ENCODE assay signal across 18 cellular contexts in the genomic region with DNA sequence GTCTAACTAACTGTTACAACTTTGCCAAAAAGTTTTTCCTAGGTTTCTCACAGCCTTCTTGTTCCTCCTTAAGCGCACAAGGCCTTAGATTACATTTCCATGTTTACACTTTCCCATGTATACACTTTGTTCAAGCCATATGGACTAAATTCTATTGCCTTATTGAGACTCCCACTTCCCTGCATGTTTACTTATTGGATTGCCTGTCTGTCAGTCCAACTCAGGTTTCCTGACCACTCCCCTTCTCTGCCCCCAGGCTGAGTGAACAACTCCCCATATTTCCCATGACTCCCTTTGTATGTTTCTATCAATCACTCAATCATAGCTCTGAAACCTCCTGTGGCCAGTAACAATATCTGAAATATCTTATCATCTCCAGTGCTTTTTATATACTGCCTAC.
"Had no signal": no experiment of that assay in that cellular context is flagged by ENCODE, and none has a peak within 500 bp of the region (broad histone marks: within the 10 kb centered on the region; RNA-seq: fewer than 3 reads in every experiment).

No MANE protein-coding gene starts in this region.

- H3K9me3 Mint-ChIP-seq: natural killer cell treated with Interleukin-12 subunit alpha and Interleukin-12 subunit beta and Interleukin-15 and Interleukin-18, amount 100 ng/mL, for 72 hours; type B pancreatic cell had no signal

- H3K4me3 ChIP-seq: esophagus muscularis mucosa, left ventricle myocardium inferior, suprapubic skin had no signal

- H3K27me3 Mint-ChIP-seq: activated CD4-positive, alpha-beta memory T cell treated with anti-CD3 and anti-CD28 coated beads for 36 hours; activated naive CD8-positive, alpha-beta T cell treated with anti-CD3 and anti-CD28 coated beads, Interleukin-2, amount 10 ng/mL, durations not matched to agents 7 days and 5 days; memory B cell; natural killer cell treated with Interleukin-12 subunit alpha and Interleukin-12 subunit beta and Interleukin-15 and Interleukin-18, amount 100 ng/mL, for 72 hours; type B pancreatic cell had no signal

- H3K4me3 Mint-ChIP-seq: activated CD4-positive, alpha-beta memory T cell treated with anti-CD3 and anti-CD28 coated beads for 36 hours; activated naive CD8-positive, alpha-beta T cell treated with anti-CD3 and anti-CD28 coated beads, Interleukin-2, amount 10 ng/mL, durations not matched to agents 7 days and 5 days; memory B cell; natural killer cell treated with Interleukin-12 subunit alpha and Interleukin-12 subunit beta and Interleukin-15 and Interleukin-18, amount 100 ng/mL, for 72 hours; type B pancreatic cell had no signal

- H3K27ac Mint-ChIP-seq: activated CD4-positive, alpha-beta memory T cell treated with anti-CD3 and anti-CD28 coated beads for 36 hours; activated naive CD8-positive, alpha-beta T cell treated with anti-CD3 and anti-CD28 coated beads, Interleukin-2, amount 10 ng/mL, durations not matched to agents 7 days and 5 days; memory B cell; natural killer cell treated with Interleukin-12 subunit alpha and Interleukin-12 subunit beta and Interleukin-15 and Interleukin-18, amount 100 ng/mL, for 72 hours; type B pancreatic cell had no signal

- H3K27ac ChIP-seq: esophagus muscularis mucosa, foreskin keratinocyte, left ventricle myocardium inferior, suprapubic skin had no signal

- H3K4me1 Mint-ChIP-seq: memory B cell had no signal

- H3K27me3 ChIP-seq: esophagus muscularis mucosa, foreskin keratinocyte, suprapubic skin had no signal

- H3K4me1 ChIP-seq: esophagus muscularis mucosa, foreskin keratinocyte, left ventricle myocardium inferior, suprapubic skin had no signal

- H3K9me3 ChIP-seq: esophagus muscularis mucosa, suprapubic skin had no signal

- DNase-seq: activated CD4-positive, alpha-beta memory T cell treated with anti-CD3 and anti-CD28 coated beads for 36 hours; activated CD4-positive, alpha-beta T cell treated with anti-CD3 and anti-CD28 coated beads for 1 hour; activated gamma-delta T cell treated with Interleukin-2 at 50 U/mL for 16 hours; activated naive CD8-positive, alpha-beta T cell treated with anti-CD3 and anti-CD28 coated beads, Interleukin-2, amount 10 ng/mL, durations not matched to agents 7 days and 5 days; activated T-cell treated with anti-CD3 and anti-CD28 coated beads, Interleukin-2, amount 50 U/mL, for 48 hours; aorta; foreskin keratinocyte; head of caudate nucleus; left ventricle myocardium inferior; stimulated activated CD4-positive, alpha-beta T cell treated with anti-CD3 and anti-CD28 coated beads, Interleukin-4, amount 100 ng/mL, for 1 hour; stimulated activated CD8-positive, alpha-beta memory T cell treated with anti-CD3 and anti-CD28 coated beads, Interleukin-4, amount 100 ng/mL, for 48 hours; stimulated activated naive CD8-positive, alpha-beta T cell treated with anti-CD3 and anti-CD28 coated beads, Interleukin-15, Interleukin-2, amounts not matched to agents 100 U/mL and 50 U/mL, for 24 hours; T-helper 9 cell had no signal
